In genomic region chr4:81604683-81605082, GRCh38 we compare ENCODE assay signal across 23 cellular contexts.
"Had no signal": no experiment of that assay in that cellular context is flagged by ENCODE, and none has a peak within 500 bp of the region (broad histone marks: within the 10 kb centered on the region; RNA-seq: fewer than 3 reads in every experiment).

No MANE protein-coding gene starts in this region.

- H3K4me3 ChIP-seq: adrenal gland, ascending aorta, heart left ventricle, mucosa of descending colon, spleen, upper lobe of left lung had no signal

- H3K36me3 Mint-ChIP-seq: activated naive CD4-positive, alpha-beta T cell treated with anti-CD3 and anti-CD28 coated beads, Interleukin-2, amount 50 U/mL, for 72 hours; WTC11 had no signal

- H3K9me3 Mint-ChIP-seq: activated naive CD4-positive, alpha-beta T cell treated with anti-CD3 and anti-CD28 coated beads, Interleukin-2, amount 50 U/mL, for 72 hours; activated T-cell treated with anti-CD3 and anti-CD28 coated beads, Interleukin-2, amount 50 U/mL, for 24 hours; activated T-helper 17 cell treated with anti-CD3 and anti-CD28 coated beads, Interleukin-2, amount 50 U/mL, for 72 hours; dendritic cell treated with granulocyte-macrophage colony-stimulating factor and Interleukin-4, amounts not matched to agents 40 ng/mL and 50 ng/mL, for 4 days had no signal

- H3K4me3 Mint-ChIP-seq: activated CD4-positive, alpha-beta T cell treated with anti-CD3 and anti-CD28 coated beads for 36 hours; activated T-cell treated with anti-CD3 and anti-CD28 coated beads, Interleukin-2, amount 50 U/mL, for 24 hours; activated T-helper 17 cell treated with anti-CD3 and anti-CD28 coated beads, Interleukin-2, amount 50 U/mL, for 72 hours; dendritic cell treated with granulocyte-macrophage colony-stimulating factor and Interleukin-4, amounts not matched to agents 40 ng/mL and 50 ng/mL, for 4 days; WTC11 had no signal

- DNase-seq: activated CD4-positive, alpha-beta T cell treated with anti-CD3 and anti-CD28 coated beads for 36 hours; activated CD4-positive, alpha-beta T cell treated with anti-CD3 and anti-CD28 coated beads, Interleukin-2, amount 50 U/mL, for 4 hours; activated CD8-positive, alpha-beta memory T cell treated with anti-CD3 and anti-CD28 coated beads for 24 hours; activated CD8-positive, alpha-beta memory T cell treated with anti-CD3 and anti-CD28 coated beads, Interleukin-2, amount 50 U/mL, for 4 hours; activated T-cell treated with anti-CD3 and anti-CD28 coated beads, Interleukin-2, amount 50 U/mL, for 24 hours; adrenal gland; brain microvascular endothelial cell; effector CD4-positive, alpha-beta T cell; heart left ventricle; left colon; mesenchymal stem cell; mucosa of descending colon; spleen; stimulated activated CD4-positive, alpha-beta T cell treated with anti-CD3 and anti-CD28 coated beads, Interleukin-4, amount 100 ng/mL, for 1 hour; stimulated activated naive CD4-positive, alpha-beta T cell treated with Interleukin-2 at 50 U/mL for 16 hours; T-helper 9 cell; upper lobe of left lung had no signal

- H3K9me3 ChIP-seq: adrenal gland, ascending aorta, heart left ventricle, mucosa of descending colon, spleen, upper lobe of left lung had no signal

- H3K27me3 Mint-ChIP-seq: dendritic cell treated with granulocyte-macrophage colony-stimulating factor and Interleukin-4, amounts not matched to agents 40 ng/mL and 50 ng/mL, for 4 days had no signal

- H3K36me3 ChIP-seq: adrenal gland, ascending aorta, brain microvascular endothelial cell, heart left ventricle, spleen, upper lobe of left lung had no signal

- H3K27me3 ChIP-seq: adrenal gland, ascending aorta, brain microvascular endothelial cell, heart left ventricle, spleen, upper lobe of left lung had no signal

- ATAC-seq: activated CD4-positive, alpha-beta T cell treated with anti-CD3 and anti-CD28 coated beads for 36 hours; activated naive CD4-positive, alpha-beta T cell treated with anti-CD3 and anti-CD28 coated beads, Interleukin-2, amount 50 U/mL, for 72 hours; activated T-helper 17 cell treated with anti-CD3 and anti-CD28 coated beads, Interleukin-2, amount 50 U/mL, for 72 hours; esophagus mucosa; heart left ventricle; WTC11 had no signal

- H3K27ac Mint-ChIP-seq: activated CD4-positive, alpha-beta T cell treated with anti-CD3 and anti-CD28 coated beads for 36 hours; activated naive CD4-positive, alpha-beta T cell treated with anti-CD3 and anti-CD28 coated beads, Interleukin-2, amount 50 U/mL, for 72 hours; activated T-cell treated with anti-CD3 and anti-CD28 coated beads, Interleukin-2, amount 50 U/mL, for 24 hours; activated T-helper 17 cell treated with anti-CD3 and anti-CD28 coated beads, Interleukin-2, amount 50 U/mL, for 72 hours; dendritic cell treated with granulocyte-macrophage colony-stimulating factor and Interleukin-4, amounts not matched to agents 40 ng/mL and 50 ng/mL, for 4 days; WTC11 had no signal

- H3K4me1 Mint-ChIP-seq: activated T-helper 17 cell treated with anti-CD3 and anti-CD28 coated beads, Interleukin-2, amount 50 U/mL, for 72 hours had no signal

- H3K4me1 ChIP-seq: adrenal gland, ascending aorta had no signal
